ENCODE assay signal across 1 cellular context in genomic region chr2:150643106-150643730, GRCh38.
TF ChIP-seq lines count a peak whose summit lies in the region.

No MANE protein-coding gene starts in this region.

TF ChIP-seq in IMR-90, 13 proteins besides CTCF, POLR2A, EP300 and RAD21:
- TF ChIP-seq ELK1 (IDR thresholded peaks at IDR 0.05; ENCODE audit: borderline replicate concordance, low read depth, low read length) (no peak), NFE2L2 (IDR thresholded peaks at IDR 0.05; ENCODE audit: low read depth, low read length) (no peak), BHLHE40 (IDR thresholded peaks at IDR 0.05; ENCODE audit: low read depth, low read length) (no peak), MAFK (IDR thresholded peaks at IDR 0.05; ENCODE audit: low read depth, low read length) (no peak), CHD1 (IDR thresholded peaks at IDR 0.05; ENCODE audit: low read depth, low read length) (no peak), MAZ (IDR thresholded peaks at IDR 0.05; ENCODE audit: borderline replicate concordance, low read depth, low read length) (no peak), RFX5 (IDR thresholded peaks at IDR 0.05; ENCODE audit: low read depth, low read length) (no peak), CEBPB (IDR thresholded peaks at IDR 0.05; ENCODE audit: low read depth, low read length) (no peak), MXI1 (IDR thresholded peaks at IDR 0.05; ENCODE audit: borderline replicate concordance, low read depth, low read length) (no peak), FOS (IDR thresholded peaks at IDR 0.05; ENCODE audit: low read depth, low read length) (no peak), SMC3 (IDR thresholded peaks at IDR 0.05; ENCODE audit: low read depth, low read length) (no peak), RCOR1 (IDR thresholded peaks at IDR 0.05; ENCODE audit: insufficient replicate concordance, low read length) (no peak)
- TF ChIP-seq, protein P1, sequence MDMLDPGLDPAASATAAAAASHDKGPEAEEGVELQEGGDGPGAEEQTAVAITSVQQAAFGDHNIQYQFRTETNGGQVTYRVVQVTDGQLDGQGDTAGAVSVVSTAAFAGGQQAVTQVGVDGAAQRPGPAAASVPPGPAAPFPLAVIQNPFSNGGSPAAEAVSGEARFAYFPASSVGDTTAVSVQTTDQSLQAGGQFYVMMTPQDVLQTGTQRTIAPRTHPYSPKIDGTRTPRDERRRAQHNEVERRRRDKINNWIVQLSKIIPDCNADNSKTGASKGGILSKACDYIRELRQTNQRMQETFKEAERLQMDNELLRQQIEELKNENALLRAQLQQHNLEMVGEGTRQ (IDR thresholded peaks at IDR 0.05; ENCODE audit: low read depth, low read length) = no peak
TF ChIP-seq in IMR-90: peak in this region for 0.
